1 cellular context compared by ENCODE assay signal in genomic region chr10:132143162-132143561, GRCh38.
TF ChIP-seq lines count a peak whose summit lies in the region.

No MANE protein-coding gene starts in this region.

TF ChIP-seq in WTC11, 78 proteins besides CTCF, POLR2A, EP300 and RAD21 (continued from another document):
- TF ChIP-seq, protein P1, sequence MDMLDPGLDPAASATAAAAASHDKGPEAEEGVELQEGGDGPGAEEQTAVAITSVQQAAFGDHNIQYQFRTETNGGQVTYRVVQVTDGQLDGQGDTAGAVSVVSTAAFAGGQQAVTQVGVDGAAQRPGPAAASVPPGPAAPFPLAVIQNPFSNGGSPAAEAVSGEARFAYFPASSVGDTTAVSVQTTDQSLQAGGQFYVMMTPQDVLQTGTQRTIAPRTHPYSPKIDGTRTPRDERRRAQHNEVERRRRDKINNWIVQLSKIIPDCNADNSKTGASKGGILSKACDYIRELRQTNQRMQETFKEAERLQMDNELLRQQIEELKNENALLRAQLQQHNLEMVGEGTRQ (CRISPR knock-in tag; IDR thresholded peaks at IDR 0.05): no peak
